Comparison of ENCODE assay signal across 14 cellular contexts in the genomic region with DNA sequence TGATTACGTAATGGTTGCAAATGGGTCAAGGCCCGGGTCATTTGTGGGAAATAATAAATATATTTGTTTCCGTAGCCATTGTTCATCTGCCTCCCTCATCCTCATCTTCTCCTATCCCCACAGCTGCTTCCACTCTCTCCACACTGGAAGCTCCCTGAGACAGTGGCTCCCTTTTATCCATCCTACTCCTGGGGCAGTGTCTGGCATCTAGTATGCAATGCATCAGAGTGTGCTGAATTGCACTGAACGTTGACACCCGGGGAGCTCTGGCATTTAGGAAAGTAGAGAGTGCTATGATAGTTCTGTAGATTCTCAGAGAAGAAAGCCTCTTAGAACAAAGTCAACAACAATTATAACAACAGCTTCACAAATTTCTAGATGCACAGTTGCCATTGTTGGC.
"Had no signal": no experiment of that assay in that cellular context is flagged by ENCODE, and none has a peak within 500 bp of the region (broad histone marks: within the 10 kb centered on the region; RNA-seq: fewer than 3 reads in every experiment).

No MANE protein-coding gene starts in this region.

- DNase-seq: activated CD4-positive, alpha-beta memory T cell treated with anti-CD3 and anti-CD28 coated beads, Interleukin-2, amount 10 ng/mL, durations not matched to agents 7 days and 5 days; activated CD8-positive, alpha-beta memory T cell treated with anti-CD3 and anti-CD28 coated beads, Interleukin-2, amount 50 U/mL, for 4 hours; activated naive CD4-positive, alpha-beta T cell; immature natural killer cell; mammary epithelial cell; T-cell; T1000; trophoblast cell had no signal

- H3K4me3 ChIP-seq: SK-N-MC, skin epidermis had no signal

- H3K27me3 Mint-ChIP-seq: dendritic cell treated with granulocyte-macrophage colony-stimulating factor and Interleukin-4, amounts not matched to agents 40 ng/mL and 50 ng/mL, for 4 days; T-cell had no signal

- H3K9me3 Mint-ChIP-seq: activated CD4-positive, alpha-beta memory T cell treated with anti-CD3 and anti-CD28 coated beads, Interleukin-2, amount 10 ng/mL, durations not matched to agents 7 days and 5 days; dendritic cell treated with granulocyte-macrophage colony-stimulating factor and Interleukin-4, amounts not matched to agents 40 ng/mL and 50 ng/mL, for 4 days; immature natural killer cell; nephron; stimulated activated effector memory CD8-positive, alpha-beta T cell treated with anti-CD3 and anti-CD28 coated beads, Interleukin-12 subunit alpha, Interleukin-12 subunit beta, amount 100 ng/mL, for 72 hours; T-cell had no signal

- H3K4me3 Mint-ChIP-seq: activated CD4-positive, alpha-beta memory T cell treated with anti-CD3 and anti-CD28 coated beads, Interleukin-2, amount 10 ng/mL, durations not matched to agents 7 days and 5 days; dendritic cell treated with granulocyte-macrophage colony-stimulating factor and Interleukin-4, amounts not matched to agents 40 ng/mL and 50 ng/mL, for 4 days; immature natural killer cell; nephron; stimulated activated effector memory CD8-positive, alpha-beta T cell treated with anti-CD3 and anti-CD28 coated beads, Interleukin-12 subunit alpha, Interleukin-12 subunit beta, amount 100 ng/mL, for 72 hours; T-cell had no signal

- H3K27ac Mint-ChIP-seq: activated CD4-positive, alpha-beta memory T cell treated with anti-CD3 and anti-CD28 coated beads, Interleukin-2, amount 10 ng/mL, durations not matched to agents 7 days and 5 days; dendritic cell treated with granulocyte-macrophage colony-stimulating factor and Interleukin-4, amounts not matched to agents 40 ng/mL and 50 ng/mL, for 4 days; nephron; stimulated activated effector memory CD8-positive, alpha-beta T cell treated with anti-CD3 and anti-CD28 coated beads, Interleukin-12 subunit alpha, Interleukin-12 subunit beta, amount 100 ng/mL, for 72 hours; T-cell had no signal

- H3K36me3 Mint-ChIP-seq: stimulated activated effector memory CD8-positive, alpha-beta T cell treated with anti-CD3 and anti-CD28 coated beads, Interleukin-12 subunit alpha, Interleukin-12 subunit beta, amount 100 ng/mL, for 72 hours; T-cell had no signal

- H3K27ac ChIP-seq: SK-N-MC, VCaP had no signal
